In genomic region chrX:79440336-79440735, GRCh38 we compare ENCODE assay signal across 7 cellular contexts.
"Had no signal": no experiment of that assay in that cellular context is flagged by ENCODE, and none has a peak within 500 bp of the region (broad histone marks: within the 10 kb centered on the region; RNA-seq: fewer than 3 reads in every experiment).

No MANE protein-coding gene starts in this region.

- DNase-seq: GM23248, GOT3, H7, HCEC 1CT, IMR-90 had no signal

- H3K4me3 ChIP-seq: GM23248, K562 had no signal

- ATAC-seq: K562 had no signal

- FAIRE-seq: HTR-8/SVneo, K562 had no signal

- H3K27ac ChIP-seq: GM23248 had no signal
